In genomic region chr5:139457241-139457640, GRCh38 we compare ENCODE assay signal across 1 cellular context.
TF ChIP-seq lines count a peak whose summit lies in the region.

No MANE protein-coding gene starts in this region.

TF ChIP-seq in HepG2, 621 proteins besides CTCF, POLR2A, EP300 and RAD21:
- no peak for TF ChIP-seq SNRNP70 (IDR thresholded peaks at IDR 0.05; ENCODE audit: low read depth, low read length)
- no peak for TF ChIP-seq YY1 (IDR thresholded peaks at IDR 0.05; ENCODE audit: insufficient read depth, insufficient replicate concordance, low read depth, low read length)
- TF ChIP-seq BRCA1 (CRISPR knock-in tag; IDR thresholded peaks at IDR 0.05): no peak
- no peak for TF ChIP-seq ZNF251 (CRISPR knock-in tag; IDR thresholded peaks at IDR 0.05)
- TF ChIP-seq ZNF10 (CRISPR knock-in tag; IDR thresholded peaks at IDR 0.05; ENCODE audit: borderline replicate concordance, low read depth): no peak
- no peak for TF ChIP-seq GATAD2A (CRISPR knock-in tag; IDR thresholded peaks at IDR 0.05)
- no peak for TF ChIP-seq ZNF784 (CRISPR knock-in tag; IDR thresholded peaks at IDR 0.05; ENCODE audit: borderline replicate concordance)
